ENCODE assay signal across 8 cellular contexts in the genomic region with DNA sequence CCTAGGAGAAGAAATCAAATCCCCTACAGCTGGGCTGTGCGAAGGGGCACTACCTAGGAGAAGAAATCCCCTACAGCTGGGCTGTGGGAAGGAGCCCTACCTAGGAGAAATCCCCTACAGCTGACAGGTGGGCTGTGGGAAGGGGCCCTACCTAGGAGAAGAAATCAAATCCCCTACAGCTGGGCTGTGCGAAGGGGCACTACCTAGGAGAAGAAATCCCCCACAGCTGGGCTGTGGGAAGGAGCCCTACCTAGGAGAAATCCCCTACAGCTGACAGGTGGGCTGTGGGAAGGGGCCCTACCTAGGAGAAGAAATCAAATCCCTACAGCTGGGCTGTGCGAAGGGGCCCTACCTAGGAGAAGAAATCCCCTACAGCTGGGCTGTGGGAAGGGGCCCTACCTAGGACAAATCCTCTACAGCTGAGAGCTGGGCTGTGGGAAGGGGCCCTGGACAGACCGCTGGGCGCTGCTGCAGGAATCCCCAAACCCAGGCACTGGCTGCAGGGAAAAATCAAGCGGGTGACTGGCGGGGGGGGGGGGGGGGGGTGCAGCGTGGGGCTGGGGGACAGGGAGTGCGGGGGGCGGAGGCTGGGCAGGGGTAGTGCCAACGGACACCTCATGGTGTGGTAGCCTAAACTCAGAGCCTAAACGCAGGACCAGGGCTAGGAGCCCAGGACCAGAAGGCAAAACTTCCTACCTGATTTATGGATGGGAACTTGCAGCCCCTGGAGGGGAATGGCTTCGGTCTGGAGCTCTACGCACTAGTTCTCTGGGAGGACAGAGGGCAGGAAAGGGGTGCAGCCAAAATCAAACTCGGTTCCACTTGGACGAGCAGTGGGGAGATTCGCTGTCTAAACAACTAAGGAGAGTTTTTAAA. TPM values are rescaled to one million over a fixed set of nuclear protein-coding genes. Genes with fewer than 3 reads are reported as not detected.
DNase-seq lines count a peak whose midpoint lies in the region; ATAC-seq, FAIRE-seq and TF ChIP-seq lines count a peak whose summit lies in the region.
"Not testable (repeated sequence)": the region's sequence is repeated elsewhere in the genome, so short reads cannot be mapped to it uniquely, and the experiment has no call there.

No MANE protein-coding gene starts in this region.

- H3K27ac ChIP-seq in lower lobe of right lung, result peak overlapping the region; percentile 86

- peak overlapping the region; percentile 85 for H3K4me3 ChIP-seq in BE2C (ENCODE audit: low read depth, low read length)
- H3K4me3 ChIP-seq in epithelial cell of esophagus (ENCODE audit: low read length), result peak overlapping the region; percentile 89
- H3K4me3 ChIP-seq in lower lobe of right lung, result peak overlapping the region; percentile 79

- not testable (repeated sequence) for H3K9me3 ChIP-seq in BE2C, lower lobe of right lung

- ATAC-seq in HG02884 (IDR thresholded peaks at IDR 0.05; ENCODE audit: unreplicated experiment) (peak; percentile 7), lower lobe of right lung (peak; percentile 30 to 46)

- peak; percentile 61 for FAIRE-seq in GM19239 (lab: Jason Lieb, UNC)

- TF ChIP-seq CTCF in BE2C (IDR thresholded peaks at IDR 0.05; ENCODE audit: low read depth, low read length); epithelial cell of esophagus (IDR thresholded peaks at IDR 0.05; ENCODE audit: insufficient read depth, low read depth, low read length, missing control alignments); lower lobe of right lung (IDR thresholded peaks at IDR 0.05): not testable (repeated sequence)

- DNase-seq in BE2C (peak; percentile 4), NAMALWA (ENCODE audit: low spot score) (peak; percentile 24), activated T-cell treated with anti-CD3 and anti-CD28 coated beads for 1 hour (ENCODE audit: low read depth) (peak; percentile 1)
- not testable (repeated sequence) for DNase-seq in GM19239 (ENCODE audit: insufficient read length, low spot score); epithelial cell of esophagus (ENCODE audit: low read depth); lower lobe of right lung
- DNase-seq in stimulated activated CD4-positive, alpha-beta T cell treated with anti-CD3 and anti-CD28 coated beads, Interleukin-15, amount 100 ng/mL, for 24 hours, result peak; percentile 30

- H3K36me3 ChIP-seq in BE2C, lower lobe of right lung: not testable (repeated sequence)

- H3K27me3 ChIP-seq in BE2C; lower lobe of right lung (ENCODE audit: low read depth): not testable (repeated sequence)

- intact Hi-C loops in lower lobe of right lung (cut with DNase I), result not testable (repeated sequence)

- H3K4me1 ChIP-seq in BE2C, result not testable (repeated sequence)
- peaks cover 45% of the 10 kb centered on the region for H3K4me1 ChIP-seq in lower lobe of right lung

RNA-seq across cellular contexts. Expression of a gene that starts 0.5 kb away (rescaled TPM):
- polyA plus RNA-seq in BE2C (2012; ENCODE audit: insufficient read depth, insufficient read length, low read depth), result 9.3 TPM
- 34.8 TPM for total RNA-seq in lower lobe of right lung

RNA-seq across cellular contexts. Expression of a gene that starts 0.6 kb away (rescaled TPM):
- polyA plus RNA-seq in BE2C (2012; ENCODE audit: insufficient read depth, insufficient read length, low read depth), result 14.3 TPM
- 21.6 TPM for total RNA-seq in lower lobe of right lung

RNA-seq across cellular contexts. Expression of a gene that starts 58.7 kb away (rescaled TPM):
- polyA plus RNA-seq in BE2C (2012; ENCODE audit: insufficient read depth, insufficient read length, low read depth), result 1.6 TPM
- total RNA-seq in lower lobe of right lung, result 8.1 TPM
